2 cellular contexts compared by ENCODE assay signal in genomic region chr3:174002543-174002942, GRCh38.
TF ChIP-seq lines count a peak whose summit lies in the region.

No MANE protein-coding gene starts in this region.

TF ChIP-seq in IMR-90, 13 proteins besides CTCF, POLR2A, EP300 and RAD21 (continued from another document):
- no peak for TF ChIP-seq MXI1 (IDR thresholded peaks at IDR 0.05; ENCODE audit: borderline replicate concordance, low read depth, low read length)
- TF ChIP-seq NFE2L2 (IDR thresholded peaks at IDR 0.05; ENCODE audit: low read depth, low read length), result no peak
- no peak for TF ChIP-seq CEBPB (IDR thresholded peaks at IDR 0.05; ENCODE audit: low read depth, low read length)
- TF ChIP-seq CHD1 (IDR thresholded peaks at IDR 0.05; ENCODE audit: low read depth, low read length), result no peak
- TF ChIP-seq, protein P1, sequence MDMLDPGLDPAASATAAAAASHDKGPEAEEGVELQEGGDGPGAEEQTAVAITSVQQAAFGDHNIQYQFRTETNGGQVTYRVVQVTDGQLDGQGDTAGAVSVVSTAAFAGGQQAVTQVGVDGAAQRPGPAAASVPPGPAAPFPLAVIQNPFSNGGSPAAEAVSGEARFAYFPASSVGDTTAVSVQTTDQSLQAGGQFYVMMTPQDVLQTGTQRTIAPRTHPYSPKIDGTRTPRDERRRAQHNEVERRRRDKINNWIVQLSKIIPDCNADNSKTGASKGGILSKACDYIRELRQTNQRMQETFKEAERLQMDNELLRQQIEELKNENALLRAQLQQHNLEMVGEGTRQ (IDR thresholded peaks at IDR 0.05; ENCODE audit: low read depth, low read length), result no peak

TF ChIP-seq in WTC11, 78 proteins besides CTCF, POLR2A, EP300 and RAD21 (continued from another document):
- no peak for TF ChIP-seq ATF2 (CRISPR knock-in tag; IDR thresholded peaks at IDR 0.05; ENCODE audit: borderline replicate concordance, low read depth)
- TF ChIP-seq NFATC4 (CRISPR knock-in tag; IDR thresholded peaks at IDR 0.05), result no peak
- no peak for TF ChIP-seq TEAD4 (CRISPR knock-in tag; IDR thresholded peaks at IDR 0.05)
